In genomic region chr20:34190679-34191090, GRCh38 we compare ENCODE assay signal across 9 cellular contexts. TPM values are rescaled to one million over a fixed set of nuclear protein-coding genes. Genes with fewer than 3 reads are reported as not detected.
DNase-seq lines count a peak whose midpoint lies in the region; ATAC-seq lines count a peak whose summit lies in the region.
"Had no signal": no experiment of that assay in that cellular context is flagged by ENCODE, and none has a peak within 500 bp of the region (broad histone marks: within the 10 kb centered on the region; RNA-seq: fewer than 3 reads in every experiment).

No MANE protein-coding gene starts in this region.

- H3K36me3 ChIP-seq in HUES64 (ENCODE audit: insufficient read depth, low read length), result no peaks in the 10 kb centered on the region

- peak; percentile 44 for DNase-seq in DMS153 treated with DMSO at 0.1 percent for 48 hours (lab: John Stamatoyannopoulos, UW; ENCODE audit: unreplicated experiment)
- DNase-seq in NOMO-1 treated with DMSO at 0.1 percent for 48 hours (lab: John Stamatoyannopoulos, UW; ENCODE audit: unreplicated experiment), result peak; percentile 28
- DNase-seq in activated naive CD4-positive, alpha-beta T cell treated with anti-CD3 and anti-CD28 coated beads, Interleukin-2, amount 10 ng/mL, durations not matched to agents 7 days and 5 days, result peak; percentile 68
- peak; percentile 61 to 92 (median 81) for DNase-seq in head of caudate nucleus
- DNase-seq in pons (ENCODE audit: low spot score), result peak; percentile 80
- no peak for DNase-seq in cortex of kidney (lab: John Stamatoyannopoulos, UW)
- DNase-seq: activated B cell treated with CpG ODN at 0.5 μM for 24 hours had no signal

- peaks cover 11% of the 10 kb centered on the region for H3K4me1 Mint-ChIP-seq in activated naive CD4-positive, alpha-beta T cell treated with anti-CD3 and anti-CD28 coated beads, Interleukin-2, amount 10 ng/mL, durations not matched to agents 7 days and 5 days
- H3K4me1 Mint-ChIP-seq: activated B cell treated with CpG ODN at 0.5 μM for 24 hours had no signal

- peak overlapping the region; percentile 3; the same call in 1 of the 2 replicates for H3K27ac ChIP-seq in HUES64 (ENCODE audit: low read depth, low read length)

- intact Hi-C loops in head of caudate nucleus (cut with DNase I), result no loop called here

- peaks cover 19% of the 10 kb centered on the region for H3K4me1 ChIP-seq in HUES64 (ENCODE audit: insufficient read depth, low read length)

- ATAC-seq in GM19452 (IDR thresholded peaks at IDR 0.05; ENCODE audit: unreplicated experiment), result no peak

- no peaks in the 10 kb centered on the region for H3K36me3 Mint-ChIP-seq in activated naive CD4-positive, alpha-beta T cell treated with anti-CD3 and anti-CD28 coated beads, Interleukin-2, amount 10 ng/mL, durations not matched to agents 7 days and 5 days

- peak overlapping the region; percentile 49; the same call in 1 of the 2 replicates for H3K9ac ChIP-seq in HUES64 (ENCODE audit: low read depth, low read length)

- H3K9me3 ChIP-seq in HUES64 (ENCODE audit: insufficient read depth, low read depth, low read length), result no peaks in the 10 kb centered on the region

- H3K27ac Mint-ChIP-seq in activated naive CD4-positive, alpha-beta T cell treated with anti-CD3 and anti-CD28 coated beads, Interleukin-2, amount 10 ng/mL, durations not matched to agents 7 days and 5 days, result no peak overlapping the region
- H3K27ac Mint-ChIP-seq: activated B cell treated with CpG ODN at 0.5 μM for 24 hours had no signal

- WGBS in HUES64, result 27% methylated on average over 3 of the region's 3 CpGs

- H3K27me3 Mint-ChIP-seq in activated naive CD4-positive, alpha-beta T cell treated with anti-CD3 and anti-CD28 coated beads, Interleukin-2, amount 10 ng/mL, durations not matched to agents 7 days and 5 days, result peaks cover 52% of the 10 kb centered on the region

- H3K4me3 Mint-ChIP-seq in activated naive CD4-positive, alpha-beta T cell treated with anti-CD3 and anti-CD28 coated beads, Interleukin-2, amount 10 ng/mL, durations not matched to agents 7 days and 5 days, result no peak overlapping the region
- H3K4me3 Mint-ChIP-seq: activated B cell treated with CpG ODN at 0.5 μM for 24 hours had no signal

- H3K27me3 ChIP-seq in HUES64 (ENCODE audit: insufficient read depth, low read length), result no peaks in the 10 kb centered on the region

- no peaks in the 10 kb centered on the region for H3K9me3 Mint-ChIP-seq in activated naive CD4-positive, alpha-beta T cell treated with anti-CD3 and anti-CD28 coated beads, Interleukin-2, amount 10 ng/mL, durations not matched to agents 7 days and 5 days
- H3K9me3 Mint-ChIP-seq: activated B cell treated with CpG ODN at 0.5 μM for 24 hours had no signal

- CTCF ChIA-PET in activated naive CD4-positive, alpha-beta T cell treated with anti-CD3 and anti-CD28 coated beads, Interleukin-2, amount 10 ng/mL, durations not matched to agents 7 days and 5 days (lab: Charles Lee), result interaction anchor here (0.6 to 4.0 kb wide), 22 partner anchors 15 to 697 kb away, joined by 3 to 36 read pairs (median 4); partner anchors contain the start of gene DYNLRB1

- H3K4me3 ChIP-seq in HUES64 (ENCODE audit: low read length), result no peak overlapping the region

RNA-seq across cellular contexts. Expression of gene ASIP, which starts 50.5 kb away (rescaled TPM):
- polyA plus RNA-seq in HUES64 (2013, experiment 1 of 2), result not detected
- polyA plus RNA-seq in HUES64 (2013, experiment 2 of 2), result not detected
